In the genomic region with DNA sequence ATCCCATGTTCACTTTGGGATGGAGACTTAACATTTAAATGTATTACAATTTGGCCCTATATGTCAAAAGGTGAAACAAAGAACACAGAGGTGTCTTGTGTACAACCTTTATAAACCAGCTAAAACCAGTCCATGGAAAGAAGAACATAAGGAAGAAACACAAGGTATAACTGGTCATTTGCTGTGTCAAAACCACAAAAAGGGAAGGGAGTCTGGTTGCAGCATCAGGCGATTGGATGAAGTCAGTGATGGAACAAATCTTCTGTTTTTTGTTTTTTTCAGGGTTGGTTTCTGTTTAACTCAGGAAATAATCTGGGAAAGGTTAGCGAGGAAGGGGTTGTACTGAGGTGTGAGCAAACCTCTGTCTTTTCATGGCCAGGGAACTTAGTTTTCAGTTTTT, we compare ENCODE assay signal across 16 cellular contexts.
DNase-seq lines count a peak whose midpoint lies in the region; ATAC-seq, FAIRE-seq and TF ChIP-seq lines count a peak whose summit lies in the region.
"Had no signal": no experiment of that assay in that cellular context is flagged by ENCODE, and none has a peak within 500 bp of the region (broad histone marks: within the 10 kb centered on the region; RNA-seq: fewer than 3 reads in every experiment).

No MANE protein-coding gene starts in this region.

- peak overlapping the region in 1 of 2 donors; percentile 76 for H3K4me3 Mint-ChIP-seq in CD14-positive monocyte
- H3K4me3 Mint-ChIP-seq in astrocyte (ENCODE audit: unreplicated experiment), result no peak overlapping the region
- H3K4me3 Mint-ChIP-seq: CD8-positive, alpha-beta T cell; H9 had no signal

- ATAC-seq in A549, result no peak
- ATAC-seq: CD8-positive, alpha-beta T cell had no signal

- intact Hi-C loops in CD14-positive monocyte (cut with micrococcal nuclease) (no loop called here), dorsolateral prefrontal cortex (cut with DNase I) (no loop called here)

- no peak overlapping the region for H2AFZ ChIP-seq in astrocyte (ENCODE audit: low read depth, low read length)

- H3K27ac Mint-ChIP-seq in CD14-positive monocyte (peak overlapping the region in 6 of 7 donors; percentile 3 to 89 (median 61)), astrocyte (ENCODE audit: unreplicated experiment) (no peak overlapping the region)
- H3K27ac Mint-ChIP-seq: CD8-positive, alpha-beta T cell; H9 had no signal

- WGBS in A549 (ENCODE audit: missing lambda C conversion rate), result 2% methylated on average over 2 of the region's 2 CpGs
- 67 to 92% (median 84%) methylated on average over 2 of the region's 2 CpGs for WGBS in small intestine, 3 donors

- H3K36me3 ChIP-seq in astrocyte (ENCODE audit: insufficient read depth, low read length), result no peaks in the 10 kb centered on the region
- H3K36me3 ChIP-seq in small intestine (ENCODE audit: control insufficient read depth in 2 of 2, insufficient read depth in 2 of 2, low read length in 2 of 2), result no peaks in the 10 kb centered on the region

- no peak overlapping the region for H3K9ac ChIP-seq in astrocyte (ENCODE audit: low read length)

- no peak for TF ChIP-seq POLR2A in A549 (IDR thresholded peaks at IDR 0.05; ENCODE audit: low read length)

- no peak for TF ChIP-seq CTCF in A549 (IDR thresholded peaks at IDR 0.05)
- TF ChIP-seq CTCF in CD14-positive monocyte (IDR thresholded peaks at IDR 0.05), result no peak
- no peak for TF ChIP-seq CTCF in astrocyte (IDR thresholded peaks at IDR 0.05; ENCODE audit: insufficient read depth, low read depth, low read length)
- TF ChIP-seq CTCF in dorsolateral prefrontal cortex (IDR thresholded peaks at IDR 0.05 in 54 of 56, conservative IDR thresholded peaks at IDR 0.05 in 2 of 56; ENCODE audit: low read depth in 1 of 56, partially characterized antibody in 56 of 56), result no peak

- H3K4me3 ChIP-seq in A549, result no peak overlapping the region
- no peak overlapping the region for H3K4me3 ChIP-seq in astrocyte (ENCODE audit: insufficient read depth, low read depth, low read length)
- H3K4me3 ChIP-seq in dorsolateral prefrontal cortex, result no peak overlapping the region
- H3K4me3 ChIP-seq in small intestine (ENCODE audit: low read depth in 1 of 2, low read length in 2 of 2), result no peak overlapping the region

- H3K9me3 Mint-ChIP-seq in CD14-positive monocyte, result peaks cover 6 to 12% (median 9%) of the 10 kb centered on the region in 7 donors
- no peaks in the 10 kb centered on the region for H3K9me3 Mint-ChIP-seq in astrocyte (ENCODE audit: unreplicated experiment)
- H3K9me3 Mint-ChIP-seq: CD8-positive, alpha-beta T cell had no signal

- no peaks in the 10 kb centered on the region for H3K79me2 ChIP-seq in astrocyte (ENCODE audit: insufficient read depth, low read length)

- TF ChIP-seq RAD21 in A549 (conservative IDR thresholded peaks at IDR 0.05 in 1 of 2, IDR thresholded peaks at IDR 0.05 in 1 of 2), result no peak

- H3K36me3 Mint-ChIP-seq in CD14-positive monocyte, result peaks cover 0 to 3% of the 10 kb centered on the region in 2 donors
- H3K36me3 Mint-ChIP-seq in astrocyte (ENCODE audit: low read depth, unreplicated experiment), result no peaks in the 10 kb centered on the region
- H3K36me3 Mint-ChIP-seq: CD8-positive, alpha-beta T cell had no signal

- H4K20me1 ChIP-seq in astrocyte (ENCODE audit: insufficient read depth, low read length), result no peaks in the 10 kb centered on the region

- H3K27me3 Mint-ChIP-seq in CD14-positive monocyte (ENCODE audit: low read depth in 3 of 3) (no peaks in the 10 kb centered on the region), astrocyte (ENCODE audit: low read depth, unreplicated experiment) (no peaks in the 10 kb centered on the region)

- FAIRE-seq in A549 (lab: Jason Lieb, UNC) (peak; percentile 39), astrocyte (lab: Jason Lieb, UNC) (peak; percentile 64), small intestine (lab: Jason Lieb, UNC) (no peak)
- FAIRE-seq: A204.1 had no signal

- H3K4me1 ChIP-seq in A549 (no peaks in the 10 kb centered on the region), astrocyte (ENCODE audit: insufficient read depth, low read length) (no peaks in the 10 kb centered on the region), small intestine (ENCODE audit: control insufficient read depth in 2 of 2, insufficient read depth in 1 of 2, low read depth in 1 of 2, low read length in 1 of 2) (no peaks in the 10 kb centered on the region)

- H3K4me2 ChIP-seq in A549 (no peak overlapping the region), astrocyte (ENCODE audit: low read length) (no peak overlapping the region)

- peaks cover 48% of the 10 kb centered on the region for H3K4me1 Mint-ChIP-seq in CD14-positive monocyte
- H3K4me1 Mint-ChIP-seq in astrocyte (ENCODE audit: low read depth, unreplicated experiment), result peaks cover 3% of the 10 kb centered on the region

- CTCF ChIA-PET in A549 (lab: Yijun Ruan, JAX), result interaction anchor here (0.6 kb wide), 2 partner anchors 183 to 1331 kb away, joined by 3 read pairs; no protein-coding TSS in a partner anchor

- POLR2A ChIA-PET in A549 (lab: Yijun Ruan, JAX), result no interaction called here

- TF ChIP-seq EP300 in A549 (IDR thresholded peaks at IDR 0.05), result no peak

- H3K27me3 ChIP-seq in astrocyte (ENCODE audit: insufficient read depth, low read length) (no peaks in the 10 kb centered on the region), dorsolateral prefrontal cortex (peaks cover 0 to 89% (median 33%) of the 10 kb centered on the region in 45 donors), small intestine (ENCODE audit: control insufficient read depth in 2 of 2, insufficient read depth in 2 of 2, low read length in 2 of 2) (no peaks in the 10 kb centered on the region)

- no peaks in the 10 kb centered on the region for H3K9me3 ChIP-seq in A549
- no peaks in the 10 kb centered on the region for H3K9me3 ChIP-seq in astrocyte (ENCODE audit: insufficient read depth, low read depth, low read length)
- no peaks in the 10 kb centered on the region for H3K9me3 ChIP-seq in small intestine (ENCODE audit: control insufficient read depth, low read depth)

- H3K27ac ChIP-seq in A549, result no peak overlapping the region
- no peak overlapping the region for H3K27ac ChIP-seq in astrocyte (ENCODE audit: low read depth, low read length)
- H3K27ac ChIP-seq in dorsolateral prefrontal cortex, result no peak overlapping the region
- no peak overlapping the region for H3K27ac ChIP-seq in small intestine (ENCODE audit: low read depth in 1 of 2, low read length in 1 of 2)
- H3K27ac ChIP-seq: C4-2B, HL-60 had no signal

- DNase-seq in A549 (ENCODE audit: low read depth in 1 of 2, low spot score in 1 of 2) (no peak), CD14-positive monocyte (ENCODE audit: low spot score) (no peak), MV-4-11 (lab: John Stamatoyannopoulos, UW) (peak; percentile 55), astrocyte (ENCODE audit: low read depth) (no peak), dorsolateral prefrontal cortex (no peak), small intestine (no peak)
- no peak for DNase-seq in stimulated activated CD4-positive, alpha-beta T cell treated with anti-CD3 and anti-CD28 coated beads, Interleukin-1b, Interleukin-23, amount 100 ng/mL, for 48 hours
- DNase-seq: AML-193; Calu3; CD8-positive, alpha-beta T cell; DMS79 treated with DMSO at 0.1 percent for 48 hours; GF-D8; H9 had no signal

TF ChIP-seq in A549, 52 proteins besides CTCF, POLR2A, EP300 and RAD21:
- TF ChIP-seq, protein P1, sequence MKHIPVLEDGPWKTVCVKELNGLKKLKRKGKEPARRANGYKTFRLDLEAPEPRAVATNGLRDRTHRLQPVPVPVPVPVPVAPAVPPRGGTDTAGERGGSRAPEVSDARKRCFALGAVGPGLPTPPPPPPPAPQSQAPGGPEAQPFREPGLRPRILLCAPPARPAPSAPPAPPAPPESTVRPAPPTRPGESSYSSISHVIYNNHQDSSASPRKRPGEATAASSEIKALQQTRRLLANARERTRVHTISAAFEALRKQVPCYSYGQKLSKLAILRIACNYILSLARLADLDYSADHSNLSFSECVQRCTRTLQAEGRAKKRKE (CRISPR knock-in tag; IDR thresholded peaks at IDR 0.05; ENCODE audit: low read depth), result no peak
- TF ChIP-seq CHD2 (IDR thresholded peaks at IDR 0.05; ENCODE audit: low read length, partially characterized antibody), result no peak
- no peak for TF ChIP-seq ZFP36 (IDR thresholded peaks at IDR 0.05; ENCODE audit: borderline replicate concordance, partially characterized antibody)
- TF ChIP-seq PHF8 (IDR thresholded peaks at IDR 0.05; ENCODE audit: borderline replicate concordance, low read depth), result no peak
- TF ChIP-seq FOXS1 (CRISPR knock-in tag; IDR thresholded peaks at IDR 0.05), result no peak
- TF ChIP-seq, protein P2, sequence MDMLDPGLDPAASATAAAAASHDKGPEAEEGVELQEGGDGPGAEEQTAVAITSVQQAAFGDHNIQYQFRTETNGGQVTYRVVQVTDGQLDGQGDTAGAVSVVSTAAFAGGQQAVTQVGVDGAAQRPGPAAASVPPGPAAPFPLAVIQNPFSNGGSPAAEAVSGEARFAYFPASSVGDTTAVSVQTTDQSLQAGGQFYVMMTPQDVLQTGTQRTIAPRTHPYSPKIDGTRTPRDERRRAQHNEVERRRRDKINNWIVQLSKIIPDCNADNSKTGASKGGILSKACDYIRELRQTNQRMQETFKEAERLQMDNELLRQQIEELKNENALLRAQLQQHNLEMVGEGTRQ (IDR thresholded peaks at IDR 0.05), result no peak
- TF ChIP-seq HOXB13 (CRISPR knock-in tag; IDR thresholded peaks at IDR 0.05; ENCODE audit: low read depth), result no peak
- no peak for TF ChIP-seq MYC (IDR thresholded peaks at IDR 0.05; ENCODE audit: borderline replicate concordance, low read length)
- TF ChIP-seq NFE2L2 (conservative IDR thresholded peaks at IDR 0.05; ENCODE audit: low read length), result no peak
- TF ChIP-seq MAZ (IDR thresholded peaks at IDR 0.05; ENCODE audit: borderline replicate concordance, low read depth, low read length), result no peak
- TF ChIP-seq HOXB5 (CRISPR knock-in tag; IDR thresholded peaks at IDR 0.05), result no peak
- no peak for TF ChIP-seq CHD4 (IDR thresholded peaks at IDR 0.05; ENCODE audit: borderline replicate concordance)
- TF ChIP-seq BHLHE40 (IDR thresholded peaks at IDR 0.05; ENCODE audit: low read depth, low read length), result no peak
- no peak for TF ChIP-seq HDAC2 (IDR thresholded peaks at IDR 0.05)
- TF ChIP-seq FOSB (CRISPR knock-in tag; IDR thresholded peaks at IDR 0.05), result no peak
- no peak for TF ChIP-seq ZNF302 (CRISPR knock-in tag; IDR thresholded peaks at IDR 0.05)
TF ChIP-seq in A549: peak in this region for 0.
